15 cellular contexts compared by ENCODE assay signal in the genomic region with DNA sequence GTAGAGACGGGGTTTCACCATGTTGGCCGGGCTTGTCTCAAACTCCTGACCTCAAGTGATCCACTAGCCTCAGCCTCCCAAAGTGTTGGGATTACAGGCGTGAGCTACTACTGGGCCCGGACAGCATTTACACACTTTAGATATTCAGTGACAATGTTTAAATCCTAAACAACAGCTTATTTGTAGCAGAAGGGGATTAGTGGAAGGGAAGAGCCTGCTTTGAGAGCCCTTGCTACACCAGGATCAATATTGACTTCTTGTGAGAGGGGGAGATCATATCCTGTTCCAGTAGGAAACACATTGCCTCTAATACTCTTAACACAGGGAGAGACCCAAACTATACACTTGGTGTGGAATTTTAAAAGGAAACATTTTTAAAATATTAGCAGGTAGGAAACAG. TPM values are rescaled to one million over a fixed set of nuclear protein-coding genes. Genes with fewer than 3 reads are reported as not detected.
A peak's percentile ranks its signal among the peaks of the same experiment; 100 is the strongest.
DNase-seq lines count a peak whose midpoint lies in the region; FAIRE-seq and TF ChIP-seq lines count a peak whose summit lies in the region.
"Had no signal": no experiment of that assay in that cellular context is flagged by ENCODE, and none has a peak within 500 bp of the region (broad histone marks: within the 10 kb centered on the region; RNA-seq: fewer than 3 reads in every experiment).

No MANE protein-coding gene starts in this region.

- no peak for TF ChIP-seq CTCF in type B pancreatic cell (conservative IDR thresholded peaks at IDR 0.05)
- TF ChIP-seq CTCF in uterus (IDR thresholded peaks at IDR 0.05): no peak

- no peak for FAIRE-seq in GM12891 (lab: Jason Lieb, UNC)
- FAIRE-seq: GM18507, H54, HTR-8/SVneo had no signal

- TF ChIP-seq POLR2A in GM12891 (IDR thresholded peaks at IDR 0.05; ENCODE audit: low read depth, low read length) (no peak), uterus (IDR thresholded peaks at IDR 0.05) (no peak)

- H3K27ac ChIP-seq in uterus: no peak overlapping the region
- H3K27ac ChIP-seq: 22Rv1, BLaER1, GM23248 had no signal

- no peaks in the 10 kb centered on the region for H3K9me3 Mint-ChIP-seq in dendritic cell treated with granulocyte-macrophage colony-stimulating factor and Interleukin-4, amounts not matched to agents 40 ng/mL and 50 ng/mL, for 4 days
- peaks cover 6% of the 10 kb centered on the region for H3K9me3 Mint-ChIP-seq in type B pancreatic cell

- no peaks in the 10 kb centered on the region for H3K27me3 Mint-ChIP-seq in dendritic cell treated with granulocyte-macrophage colony-stimulating factor and Interleukin-4, amounts not matched to agents 40 ng/mL and 50 ng/mL, for 4 days
- H3K27me3 Mint-ChIP-seq in type B pancreatic cell: no peaks in the 10 kb centered on the region

- DNase-seq in DMS53 (lab: John Stamatoyannopoulos, UW) (peak; percentile 8), DMS53 treated with DMSO at 0.1 percent for 48 hours (lab: John Stamatoyannopoulos, UW; ENCODE audit: unreplicated experiment) (no peak), NCI-H524 (lab: John Stamatoyannopoulos, UW) (peak; percentile 49), type B pancreatic cell (ENCODE audit: extremely low spot score, unreplicated experiment) (no peak), GM12891 (ENCODE audit: insufficient read length, low spot score) (no peak), kidney glomerular epithelial cell (lab: John Stamatoyannopoulos, UW) (no peak), uterus (no peak)
- DNase-seq: AML-193, GM23248 had no signal

- H3K27ac Mint-ChIP-seq in dendritic cell treated with granulocyte-macrophage colony-stimulating factor and Interleukin-4, amounts not matched to agents 40 ng/mL and 50 ng/mL, for 4 days: peak overlapping the region; percentile 27
- H3K27ac Mint-ChIP-seq in type B pancreatic cell: peak overlapping the region; percentile 42

- no peaks in the 10 kb centered on the region for H3K27me3 ChIP-seq in uterus
- H3K27me3 ChIP-seq: BLaER1 had no signal

- no peaks in the 10 kb centered on the region for H3K9me3 ChIP-seq in uterus
- H3K9me3 ChIP-seq: BLaER1 had no signal

- H3K4me1 ChIP-seq in uterus: no peaks in the 10 kb centered on the region

- H3K4me1 Mint-ChIP-seq in dendritic cell treated with granulocyte-macrophage colony-stimulating factor and Interleukin-4, amounts not matched to agents 40 ng/mL and 50 ng/mL, for 4 days (ENCODE audit: low read depth): peaks cover 75% of the 10 kb centered on the region
- H3K4me1 Mint-ChIP-seq in type B pancreatic cell (ENCODE audit: unreplicated experiment): peaks cover 35% of the 10 kb centered on the region

- H3K36me3 Mint-ChIP-seq in dendritic cell treated with granulocyte-macrophage colony-stimulating factor and Interleukin-4, amounts not matched to agents 40 ng/mL and 50 ng/mL, for 4 days (ENCODE audit: low read depth): peaks cover 44% of the 10 kb centered on the region
- H3K36me3 Mint-ChIP-seq in type B pancreatic cell: peaks cover 18% of the 10 kb centered on the region

- H3K36me3 ChIP-seq in uterus: no peaks in the 10 kb centered on the region
- H3K36me3 ChIP-seq: BLaER1 had no signal

- intact Hi-C loops in dendritic cell treated with granulocyte-macrophage colony-stimulating factor and Interleukin-4, amounts not matched to agents 40 ng/mL and 50 ng/mL, for 4 days (cut with micrococcal nuclease): no loop called here
- intact Hi-C loops in uterus (cut with DNase I; ENCODE audit: low total_unique reads): no loop called here

- H3K4me3 ChIP-seq in uterus: no peak overlapping the region
- H3K4me3 ChIP-seq: BLaER1, GM23248 had no signal

- H3K4me3 Mint-ChIP-seq in dendritic cell treated with granulocyte-macrophage colony-stimulating factor and Interleukin-4, amounts not matched to agents 40 ng/mL and 50 ng/mL, for 4 days: no peak overlapping the region
- H3K4me3 Mint-ChIP-seq in type B pancreatic cell: no peak overlapping the region

TF ChIP-seq in GM12891, 5 proteins besides CTCF, POLR2A, EP300 and RAD21:
- TF ChIP-seq POU2F2 (IDR thresholded peaks at IDR 0.05; ENCODE audit: low read depth, low read length): no peak
- TF ChIP-seq PAX5 (IDR thresholded peaks at IDR 0.05; ENCODE audit: insufficient read depth, low read length, severe bottlenecking): no peak
- no peak for TF ChIP-seq POLR2AphosphoS5 (IDR thresholded peaks at IDR 0.05; ENCODE audit: low read depth, low read length)
- TF ChIP-seq SPI1 (IDR thresholded peaks at IDR 0.05; ENCODE audit: low read depth, low read length): no peak
- TF ChIP-seq TAF1 (IDR thresholded peaks at IDR 0.05; ENCODE audit: low read depth, low read length): no peak

RNA-seq across cellular contexts. Expression of gene MGST2, which starts 7.1 kb away (rescaled TPM):
- total RNA-seq in type B pancreatic cell (ENCODE audit: low replicate concordance) (43.2 and 63.3 TPM in 2 replicates), uterus (100 to 1,000 TPM in 1 of 4 donors, 10 to 100 TPM in 3; 19.4 to 141 (median 40.7) TPM)
- 33.4 TPM for polyA plus RNA-seq in GM12891 (2012; ENCODE audit: low read depth, missing spikeins)

Comparison
In these comparisons a context has a peak if more than half of its experiments do, and no peak if none do; other contexts are left out.
1. DNase-seq: peak in DMS53 (single experiment) and NCI-H524 (2 of 2); none in DMS53 treated with DMSO at 0.1 percent for 48 hours (single experiment), type B pancreatic cell (single experiment), GM12891 (single experiment), kidney glomerular epithelial cell (single experiment) and uterus (0 of 2).